9 cellular contexts compared by ENCODE assay signal in genomic region chr1:19798486-19799232, GRCh38. TPM values are rescaled to one million over a fixed set of nuclear protein-coding genes. Genes with fewer than 3 reads are reported as not detected.
DNase-seq lines count a peak whose midpoint lies in the region; ATAC-seq, FAIRE-seq and TF ChIP-seq lines count a peak whose summit lies in the region.
"Had no signal": no experiment of that assay in that cellular context is flagged by ENCODE, and none has a peak within 500 bp of the region (broad histone marks: within the 10 kb centered on the region; RNA-seq: fewer than 3 reads in every experiment).

No MANE protein-coding gene starts in this region.

- peaks cover 16% of the 10 kb centered on the region for H3K4me1 Mint-ChIP-seq in activated naive CD4-positive, alpha-beta T cell treated with anti-CD3 and anti-CD28 coated beads for 36 hours (ENCODE audit: low read depth)
- peaks cover 39% of the 10 kb centered on the region for H3K4me1 Mint-ChIP-seq in central memory CD8-positive, alpha-beta T cell

- peaks cover 7% of the 10 kb centered on the region for H3K36me3 Mint-ChIP-seq in activated naive CD4-positive, alpha-beta T cell treated with anti-CD3 and anti-CD28 coated beads for 36 hours (ENCODE audit: low read depth)
- H3K36me3 Mint-ChIP-seq in central memory CD8-positive, alpha-beta T cell (ENCODE audit: insufficient read depth) = peaks cover 9% of the 10 kb centered on the region

- H3K27ac ChIP-seq in muscle layer of colon (ENCODE audit: low read depth, low read length) (no peak overlapping the region), vagina (peak overlapping the region; percentile 78)

- H3K9ac ChIP-seq in muscle layer of colon (ENCODE audit: low read length) = peak overlapping the region; percentile 68

- no peaks in the 10 kb centered on the region for H3K9me3 Mint-ChIP-seq in activated naive CD4-positive, alpha-beta T cell treated with anti-CD3 and anti-CD28 coated beads for 36 hours
- no peaks in the 10 kb centered on the region for H3K9me3 Mint-ChIP-seq in central memory CD8-positive, alpha-beta T cell

- TF ChIP-seq POLR2A in vagina (IDR thresholded peaks at IDR 0.05) (no peak), GM12892 (IDR thresholded peaks at IDR 0.05; ENCODE audit: low read depth, low read length) (no peak)

- H3K27ac Mint-ChIP-seq in activated naive CD4-positive, alpha-beta T cell treated with anti-CD3 and anti-CD28 coated beads for 36 hours = peak overlapping the region; percentile 87
- peak overlapping the region; percentile 94 for H3K27ac Mint-ChIP-seq in central memory CD8-positive, alpha-beta T cell (ENCODE audit: low read depth)

- H3K4me1 ChIP-seq in muscle layer of colon (ENCODE audit: insufficient read depth, low read length) (peaks cover 11% of the 10 kb centered on the region), vagina (peaks cover 14% of the 10 kb centered on the region)

- no peak for FAIRE-seq in GM12892 (lab: Jason Lieb, UNC)

- no peaks in the 10 kb centered on the region for H3K27me3 ChIP-seq in muscle layer of colon (ENCODE audit: control insufficient read depth in 1 of 2, insufficient read depth in 2 of 2, low read length in 2 of 2)
- H3K27me3 ChIP-seq in vagina = no peaks in the 10 kb centered on the region

- H3K27me3 Mint-ChIP-seq in activated naive CD4-positive, alpha-beta T cell treated with anti-CD3 and anti-CD28 coated beads for 36 hours (ENCODE audit: low read depth) = no peaks in the 10 kb centered on the region
- H3K27me3 Mint-ChIP-seq in central memory CD8-positive, alpha-beta T cell = no peaks in the 10 kb centered on the region

- TF ChIP-seq CTCF in vagina (IDR thresholded peaks at IDR 0.05) = no peak

- H3K4me3 ChIP-seq in muscle layer of colon (ENCODE audit: low read depth in 1 of 2, low read length in 2 of 2) = peak overlapping the region; percentile 71 to 76
- H3K4me3 ChIP-seq in vagina = peak overlapping the region; percentile 81

- H3K9me3 ChIP-seq in muscle layer of colon (ENCODE audit: low read length) (no peaks in the 10 kb centered on the region), vagina (no peaks in the 10 kb centered on the region)

- ATAC-seq in central memory CD8-positive, alpha-beta T cell (replicated peaks; ENCODE audit: extremely low read depth, poor library complexity, severe bottlenecking) = no peak

- no peak for DNase-seq in activated naive CD4-positive, alpha-beta T cell treated with anti-CD3 and anti-CD28 coated beads for 36 hours
- DNase-seq in activated naive CD4-positive, alpha-beta T cell treated with Interleukin-2 at 50 U/mL for 16 hours = no peak
- no peak for DNase-seq in central memory CD8-positive, alpha-beta T cell (ENCODE audit: low spot score in 2 of 2)
- DNase-seq in vagina (ENCODE audit: extremely low spot score in 2 of 2) = no peak
- DNase-seq in DMS 273 treated with DMSO at 0.1 percent for 48 hours (lab: John Stamatoyannopoulos, UW) = no peak
- no peak for DNase-seq in NCI-H1930 (lab: John Stamatoyannopoulos, UW)
- DNase-seq in GM12892 (ENCODE audit: insufficient read length) = no peak
- DNase-seq: NCI-H1417 treated with DMSO at 0.1 percent for 48 hours had no signal

- H3K36me3 ChIP-seq in muscle layer of colon (ENCODE audit: insufficient read depth, low read length) (peaks cover 7% of the 10 kb centered on the region), vagina (no peaks in the 10 kb centered on the region)

- H3K4me3 Mint-ChIP-seq in activated naive CD4-positive, alpha-beta T cell treated with anti-CD3 and anti-CD28 coated beads for 36 hours = peak overlapping the region; percentile 75
- H3K4me3 Mint-ChIP-seq in central memory CD8-positive, alpha-beta T cell = peak overlapping the region; percentile 91

- CTCF ChIA-PET in activated naive CD4-positive, alpha-beta T cell treated with anti-CD3 and anti-CD28 coated beads for 36 hours (lab: Charles Lee) = interaction anchor here (0.6 to 1.3 kb wide), 4 partner anchors 84 to 1200 kb away, joined by 3 read pairs; partner anchors contain the start of gene OTUD3

- intact Hi-C loops in activated naive CD4-positive, alpha-beta T cell treated with anti-CD3 and anti-CD28 coated beads for 36 hours (cut with micrococcal nuclease) = loop anchor here (5.0 kb wide), 1 partner anchor 389 kb away; the partner anchor contains the start of genes PLA2G2C and UBXN10
- intact Hi-C loops in vagina (cut with DNase I) = no loop called here

RNA-seq across cellular contexts. Expression of gene TMCO4, which starts 1.1 kb away (rescaled TPM):
- total RNA-seq in activated naive CD4-positive, alpha-beta T cell treated with anti-CD3 and anti-CD28 coated beads for 36 hours = 10 to 100 TPM; 11.9 to 15.4 TPM
- total RNA-seq in vagina = 28.7 TPM
- 4.6 TPM for polyA plus RNA-seq in GM12892 (2012; ENCODE audit: missing spikeins)

RNA-seq across cellular contexts. Expression of gene RNF186, which starts 16.4 kb away (rescaled TPM):
- total RNA-seq in activated naive CD4-positive, alpha-beta T cell treated with anti-CD3 and anti-CD28 coated beads for 36 hours = not detected
- not detected for total RNA-seq in vagina
- polyA plus RNA-seq in GM12892 (2012; ENCODE audit: missing spikeins) = not detected
